In genomic region chr15:67087507-67088172, GRCh38 we compare ENCODE assay signal across 11 cellular contexts. TPM values are rescaled to one million over a fixed set of nuclear protein-coding genes. Genes with fewer than 3 reads are reported as not detected.
DNase-seq lines count a peak whose midpoint lies in the region; ATAC-seq and TF ChIP-seq lines count a peak whose summit lies in the region.
"Had no signal": no experiment of that assay in that cellular context is flagged by ENCODE, and none has a peak within 500 bp of the region (broad histone marks: within the 10 kb centered on the region; RNA-seq: fewer than 3 reads in every experiment).

No MANE protein-coding gene starts in this region.

- H3K36me3 ChIP-seq in mucosa of descending colon (ENCODE audit: low read depth) (no peaks in the 10 kb centered on the region), vagina (no peaks in the 10 kb centered on the region)

- H3K36me3 Mint-ChIP-seq in activated naive CD8-positive, alpha-beta T cell = peaks cover 6% of the 10 kb centered on the region
- H3K36me3 Mint-ChIP-seq in activated naive CD8-positive, alpha-beta T cell treated with anti-CD3 and anti-CD28 coated beads for 36 hours = peaks cover 22% of the 10 kb centered on the region
- H3K36me3 Mint-ChIP-seq in activated T-helper 17 cell treated with anti-CD3 and anti-CD28 coated beads, Interleukin-2, amount 50 U/mL, for 72 hours (ENCODE audit: low read depth) = peaks cover 74% of the 10 kb centered on the region

- no peak for DNase-seq in activated naive CD8-positive, alpha-beta T cell treated with anti-CD3 and anti-CD28 coated beads for 36 hours
- peak in 1 of 3 donors; percentile 70 for DNase-seq in mucosa of descending colon
- no peak for DNase-seq in vagina (ENCODE audit: extremely low spot score in 2 of 2)
- no peak for DNase-seq in foreskin fibroblast
- DNase-seq: HCEC 1CT, NCI-H510A had no signal

- TF ChIP-seq CTCF in mucosa of descending colon (IDR thresholded peaks at IDR 0.05) (no peak), vagina (IDR thresholded peaks at IDR 0.05) (no peak), foreskin fibroblast (IDR thresholded peaks at IDR 0.05; ENCODE audit: low read depth, low read length) (no peak)

- no peak overlapping the region for H3K4me3 Mint-ChIP-seq in activated naive CD8-positive, alpha-beta T cell
- no peak overlapping the region for H3K4me3 Mint-ChIP-seq in activated naive CD8-positive, alpha-beta T cell treated with anti-CD3 and anti-CD28 coated beads for 36 hours
- peak overlapping the region; percentile 80 for H3K4me3 Mint-ChIP-seq in activated T-helper 17 cell treated with anti-CD3 and anti-CD28 coated beads, Interleukin-2, amount 50 U/mL, for 72 hours

- intact Hi-C loops in mucosa of descending colon (cut with DNase I, micrococcal nuclease) (no loop called here), vagina (cut with DNase I) (no loop called here)

- no peaks in the 10 kb centered on the region for H3K9me3 Mint-ChIP-seq in activated naive CD8-positive, alpha-beta T cell (ENCODE audit: low read depth)
- H3K9me3 Mint-ChIP-seq in activated naive CD8-positive, alpha-beta T cell treated with anti-CD3 and anti-CD28 coated beads for 36 hours = no peaks in the 10 kb centered on the region
- no peaks in the 10 kb centered on the region for H3K9me3 Mint-ChIP-seq in activated T-helper 17 cell treated with anti-CD3 and anti-CD28 coated beads, Interleukin-2, amount 50 U/mL, for 72 hours
- H3K9me3 Mint-ChIP-seq: stimulated activated memory B cell treated with anti-CD40 and anti-IgM and Interleukin-4, amounts not matched to agents 10 μg/mL and 1 μg/mL and 100 μg/mL, for 72 hours had no signal

- no peak overlapping the region for H3K4me3 ChIP-seq in mucosa of descending colon
- H3K4me3 ChIP-seq in vagina = no peak overlapping the region
- no peak overlapping the region for H3K4me3 ChIP-seq in foreskin fibroblast (ENCODE audit: low read depth in 1 of 2, low read length in 2 of 2)

- H3K4me1 Mint-ChIP-seq in activated naive CD8-positive, alpha-beta T cell (ENCODE audit: low read depth) = peaks cover 71% of the 10 kb centered on the region
- peaks cover 85% of the 10 kb centered on the region for H3K4me1 Mint-ChIP-seq in activated naive CD8-positive, alpha-beta T cell treated with anti-CD3 and anti-CD28 coated beads for 36 hours
- peaks cover 75% of the 10 kb centered on the region for H3K4me1 Mint-ChIP-seq in activated T-helper 17 cell treated with anti-CD3 and anti-CD28 coated beads, Interleukin-2, amount 50 U/mL, for 72 hours

- H3K27ac ChIP-seq in vagina = peak overlapping the region; percentile 38

- H3K9me3 ChIP-seq in mucosa of descending colon (no peaks in the 10 kb centered on the region), vagina (no peaks in the 10 kb centered on the region)

- H3K27me3 Mint-ChIP-seq in activated naive CD8-positive, alpha-beta T cell = peaks cover 1% of the 10 kb centered on the region
- no peaks in the 10 kb centered on the region for H3K27me3 Mint-ChIP-seq in activated naive CD8-positive, alpha-beta T cell treated with anti-CD3 and anti-CD28 coated beads for 36 hours
- no peaks in the 10 kb centered on the region for H3K27me3 Mint-ChIP-seq in activated T-helper 17 cell treated with anti-CD3 and anti-CD28 coated beads, Interleukin-2, amount 50 U/mL, for 72 hours
- H3K27me3 Mint-ChIP-seq: stimulated activated memory B cell treated with anti-CD40 and anti-IgM and Interleukin-4, amounts not matched to agents 10 μg/mL and 1 μg/mL and 100 μg/mL, for 72 hours had no signal

- TF ChIP-seq POLR2A in vagina (IDR thresholded peaks at IDR 0.05) = no peak

- H3K4me1 ChIP-seq in mucosa of descending colon (ENCODE audit: low read depth) (peaks cover 67% of the 10 kb centered on the region), vagina (peaks cover 97% of the 10 kb centered on the region)

- peak overlapping the region; percentile 2 for H3K27ac Mint-ChIP-seq in activated naive CD8-positive, alpha-beta T cell
- no peak overlapping the region for H3K27ac Mint-ChIP-seq in activated naive CD8-positive, alpha-beta T cell treated with anti-CD3 and anti-CD28 coated beads for 36 hours
- H3K27ac Mint-ChIP-seq in activated T-helper 17 cell treated with anti-CD3 and anti-CD28 coated beads, Interleukin-2, amount 50 U/mL, for 72 hours = peak overlapping the region; percentile 89
- H3K27ac Mint-ChIP-seq: stimulated activated memory B cell treated with anti-CD40 and anti-IgM and Interleukin-4, amounts not matched to agents 10 μg/mL and 1 μg/mL and 100 μg/mL, for 72 hours had no signal

- ATAC-seq in activated T-helper 17 cell treated with anti-CD3 and anti-CD28 coated beads, Interleukin-2, amount 50 U/mL, for 72 hours (replicated peaks) = no peak
- ATAC-seq in mucosa of descending colon (peak; percentile 62), HG02610 (IDR thresholded peaks at IDR 0.05; ENCODE audit: unreplicated experiment) (no peak), GM21360 (IDR thresholded peaks at IDR 0.05; ENCODE audit: unreplicated experiment) (no peak)
- ATAC-seq: stimulated activated memory B cell treated with anti-CD40 and anti-IgM and Interleukin-4, amounts not matched to agents 10 μg/mL and 1 μg/mL and 100 μg/mL, for 72 hours had no signal

- H3K27me3 ChIP-seq in vagina = no peaks in the 10 kb centered on the region

RNA-seq across cellular contexts. Expression of gene SMAD3, which starts 22.2 kb away (rescaled TPM):
- total RNA-seq in activated naive CD8-positive, alpha-beta T cell treated with anti-CD3 and anti-CD28 coated beads for 36 hours = 10 to 100 TPM; 15.7 to 16.4 TPM
- total RNA-seq in activated T-helper 17 cell treated with anti-CD3 and anti-CD28 coated beads, Interleukin-2, amount 50 U/mL, for 72 hours = 10 to 100 TPM; 57.0 to 94.9 TPM
- total RNA-seq in mucosa of descending colon = 10 to 100 TPM; 38.5 to 76.3 (median 44.9) TPM
- total RNA-seq in vagina = 53.5 TPM
